Comparison of ENCODE assay signal across 14 cellular contexts in genomic region chr10:126014309-126014708, GRCh38.
DNase-seq lines count a peak whose midpoint lies in the region; ATAC-seq and TF ChIP-seq lines count a peak whose summit lies in the region.
"Had no signal": no experiment of that assay in that cellular context is flagged by ENCODE, and none has a peak within 500 bp of the region (broad histone marks: within the 10 kb centered on the region; RNA-seq: fewer than 3 reads in every experiment).

No MANE protein-coding gene starts in this region.

- H3K4me3 Mint-ChIP-seq in chondrocyte (ENCODE audit: unreplicated experiment), result no peak overlapping the region
- H3K4me3 Mint-ChIP-seq: activated CD4-positive, alpha-beta memory T cell treated with anti-CD3 and anti-CD28 coated beads for 36 hours had no signal

- H3K9me3 Mint-ChIP-seq in chondrocyte (ENCODE audit: low read depth), result peaks cover 6% of the 10 kb centered on the region
- H3K9me3 Mint-ChIP-seq: activated CD4-positive, alpha-beta memory T cell treated with anti-CD3 and anti-CD28 coated beads for 36 hours had no signal

- H3K27me3 Mint-ChIP-seq in chondrocyte (ENCODE audit: low read depth), result no peaks in the 10 kb centered on the region

- H3K27ac Mint-ChIP-seq in chondrocyte (ENCODE audit: unreplicated experiment), result peak overlapping the region; percentile 81
- H3K27ac Mint-ChIP-seq: activated CD4-positive, alpha-beta memory T cell treated with anti-CD3 and anti-CD28 coated beads for 36 hours had no signal

- no peaks in the 10 kb centered on the region for H3K27me3 ChIP-seq in thyroid gland
- H3K27me3 ChIP-seq: esophagus muscularis mucosa, sigmoid colon, suprapubic skin had no signal

- no peaks in the 10 kb centered on the region for H3K36me3 ChIP-seq in thyroid gland
- H3K36me3 ChIP-seq: esophagus muscularis mucosa, sigmoid colon, suprapubic skin had no signal

- no peak for TF ChIP-seq POLR2A in thyroid gland (IDR thresholded peaks at IDR 0.05)

- no peaks in the 10 kb centered on the region for H3K9me3 ChIP-seq in thyroid gland
- H3K9me3 ChIP-seq: esophagus muscularis mucosa, sigmoid colon, suprapubic skin had no signal

- peaks cover 33% of the 10 kb centered on the region for H3K4me1 Mint-ChIP-seq in chondrocyte (ENCODE audit: low read depth)

- ATAC-seq in GM21619 (IDR thresholded peaks at IDR 0.05; ENCODE audit: unreplicated experiment), result no peak

- TF ChIP-seq CTCF in chondrocyte (IDR thresholded peaks at IDR 0.05), result no peak
- no peak for TF ChIP-seq CTCF in thyroid gland (IDR thresholded peaks at IDR 0.05)

- H3K36me3 Mint-ChIP-seq in chondrocyte (ENCODE audit: low read depth), result peaks cover 23% of the 10 kb centered on the region
- H3K36me3 Mint-ChIP-seq: activated CD4-positive, alpha-beta memory T cell treated with anti-CD3 and anti-CD28 coated beads for 36 hours had no signal

- intact Hi-C loops in thyroid gland (cut with DNase I), result no loop called here
- intact Hi-C loops in posterior cingulate gyrus (cut with DNase I), result no loop called here

- H3K27ac ChIP-seq in thyroid gland, result no peak overlapping the region
- H3K27ac ChIP-seq: esophagus muscularis mucosa, sigmoid colon, suprapubic skin had no signal

- DNase-seq in DMS53 treated with DMSO at 0.1 percent for 48 hours (lab: John Stamatoyannopoulos, UW; ENCODE audit: unreplicated experiment) (peak; percentile 65), LHCN-M2 (ENCODE audit: low read depth) (peak; percentile 44), chondrocyte (ENCODE audit: low spot score) (no peak), renal cortical epithelial cell (ENCODE audit: low read depth) (peak; percentile 92), thyroid gland (no peak), posterior cingulate gyrus (no peak), dedifferentiated amniotic fluid mesenchymal stem cell (ENCODE audit: extremely low spot score) (no peak)
- DNase-seq: activated CD4-positive, alpha-beta memory T cell treated with anti-CD3 and anti-CD28 coated beads for 36 hours; COR-L47; RPMI8226; sigmoid colon had no signal

- 88 to 94% methylated on average over 7 of the region's 7 CpGs for WGBS in thyroid gland, 2 donors

- no peak overlapping the region for H3K4me3 ChIP-seq in thyroid gland (replicated peaks in 1 of 3)
- H3K4me3 ChIP-seq: esophagus muscularis mucosa, sigmoid colon, suprapubic skin had no signal

- H3K4me1 ChIP-seq in thyroid gland, result no peaks in the 10 kb centered on the region
- H3K4me1 ChIP-seq: esophagus muscularis mucosa, sigmoid colon, suprapubic skin had no signal

Comparison
In these comparisons a context has a peak if more than half of its experiments do, and no peak if none do; other contexts are left out.
1. DNase-seq: peak in DMS53 treated with DMSO at 0.1 percent for 48 hours (single experiment), LHCN-M2 (single experiment) and renal cortical epithelial cell (single experiment); none in chondrocyte (single experiment), thyroid gland (0 of 2), posterior cingulate gyrus (0 of 10) and dedifferentiated amniotic fluid mesenchymal stem cell (single experiment).